In genomic region chr9:87227456-87227855, GRCh38 we compare ENCODE assay signal across 25 cellular contexts.
"Had no signal": no experiment of that assay in that cellular context is flagged by ENCODE, and none has a peak within 500 bp of the region (broad histone marks: within the 10 kb centered on the region; RNA-seq: fewer than 3 reads in every experiment).

No MANE protein-coding gene starts in this region.

- DNase-seq: activated B cell treated with CpG ODN at 0.5 μM for 24 hours; activated CD8-positive, alpha-beta memory T cell treated with anti-CD3 and anti-CD28 coated beads, Interleukin-2, amount 10 ng/mL, durations not matched to agents 7 days and 5 days; activated CD8-positive, alpha-beta T cell treated with anti-CD3 and anti-CD28 coated beads, Interleukin-2, amount 10 ng/mL, durations not matched to agents 7 days and 5 days; activated naive CD8-positive, alpha-beta T cell treated with anti-CD3 and anti-CD28 coated beads, Interleukin-2, amount 50 U/mL, for 24 hours; activated T-cell treated with anti-CD3 and anti-CD28 coated beads, Interleukin-2, amount 50 U/mL, for 48 hours; colonic mucosa; effector CD8-positive, alpha-beta T cell; esophagus squamous epithelium; islet precursor cell; left cardiac atrium; naive B cell; pancreas; retina; stimulated activated CD4-positive, alpha-beta T cell treated with anti-CD3 and anti-CD28 coated beads, Interleukin-1b, Interleukin-23, amount 100 ng/mL, for 48 hours; stimulated activated CD4-positive, alpha-beta T cell treated with anti-CD3 and anti-CD28 coated beads, Interleukin-4, amount 100 ng/mL, for 4 hours; stimulated activated CD8-positive, alpha-beta memory T cell treated with anti-CD3 and anti-CD28 coated beads, Interleukin-4, amount 100 ng/mL, for 48 hours; stimulated activated naive CD8-positive, alpha-beta T cell treated with anti-CD3 and anti-CD28 coated beads, Interleukin-15, amount 100 ng/mL, for 72 hours; substantia nigra; T-helper 2 cell; upper lobe of left lung had no signal

- H3K27me3 ChIP-seq: breast epithelium, colonic mucosa, esophagus squamous epithelium, pancreas, upper lobe of left lung, vagina had no signal

- H3K27ac ChIP-seq: breast epithelium, colonic mucosa, epithelial cell of prostate, esophagus squamous epithelium, pancreas, prostate gland, upper lobe of left lung, vagina had no signal

- H3K4me1 ChIP-seq: colonic mucosa, esophagus squamous epithelium, pancreas, prostate gland, upper lobe of left lung, vagina had no signal

- H3K9me3 ChIP-seq: breast epithelium, colonic mucosa, esophagus squamous epithelium, pancreas, prostate gland, upper lobe of left lung, vagina had no signal

- H3K4me3 ChIP-seq: breast epithelium, colonic mucosa, esophagus squamous epithelium, pancreas, prostate gland, smooth muscle cell, upper lobe of left lung, vagina had no signal

- H3K4me2 ChIP-seq: smooth muscle cell had no signal

- H3K36me3 ChIP-seq: breast epithelium, colonic mucosa, esophagus squamous epithelium, pancreas, prostate gland, upper lobe of left lung, vagina had no signal
